ENCODE assay signal across 18 cellular contexts in the genomic region with DNA sequence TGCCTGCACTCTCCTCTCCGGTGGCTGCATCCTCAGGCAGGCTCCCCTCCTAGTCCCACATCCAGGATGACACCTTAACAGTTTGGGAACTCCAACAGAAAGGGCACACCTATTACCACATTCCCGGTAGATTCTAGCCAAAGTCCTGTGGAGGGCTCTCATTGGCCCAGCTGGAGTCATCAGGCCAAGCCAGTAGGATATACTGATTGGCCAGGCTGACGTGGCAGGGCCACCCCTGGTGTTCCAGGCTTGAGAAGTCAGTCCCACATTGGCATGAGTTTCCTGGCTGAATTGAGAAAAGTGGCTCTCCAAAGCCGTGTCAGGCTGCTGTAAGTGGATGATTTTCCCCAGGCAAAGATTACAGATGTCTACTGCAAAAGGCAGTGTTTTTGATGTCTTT. TPM values are rescaled to one million over a fixed set of nuclear protein-coding genes. Genes with fewer than 3 reads are reported as not detected.
DNase-seq lines count a peak whose midpoint lies in the region; ATAC-seq and TF ChIP-seq lines count a peak whose summit lies in the region.
"Had no signal": no experiment of that assay in that cellular context is flagged by ENCODE, and none has a peak within 500 bp of the region (broad histone marks: within the 10 kb centered on the region; RNA-seq: fewer than 3 reads in every experiment).

No MANE protein-coding gene starts in this region.

- ATAC-seq in GM23338, result peak; percentile 97
- peak; percentile 85 to 92 for ATAC-seq in lower lobe of right lung
- ATAC-seq in GM21528 (IDR thresholded peaks at IDR 0.05; ENCODE audit: low FRiP score, unreplicated experiment), result no peak
- no peak for ATAC-seq in HG03378 (IDR thresholded peaks at IDR 0.05; ENCODE audit: unreplicated experiment)
- ATAC-seq: sciatic nerve had no signal

- TF ChIP-seq CTCF in GM23338 (conservative IDR thresholded peaks at IDR 0.05; ENCODE audit: low read depth in 2 of 2) (no peak), MM.1S (IDR thresholded peaks at IDR 0.05; ENCODE audit: low read length) (no peak), choroid plexus epithelial cell (conservative IDR thresholded peaks at IDR 0.05; ENCODE audit: low read depth, low read length) (no peak), lower lobe of right lung (IDR thresholded peaks at IDR 0.05) (no peak)

- H3F3A ChIP-seq in GM23338 (replicated peaks; ENCODE audit: low read depth) (no peaks in the 10 kb centered on the region), MM.1S (ENCODE audit: insufficient read depth, low read length) (peaks cover 15% of the 10 kb centered on the region)

- no peaks in the 10 kb centered on the region; the same call in 2 of the 3 replicates for H3K4me1 Mint-ChIP-seq in GM23338

- no peaks in the 10 kb centered on the region for H3K27me3 Mint-ChIP-seq in GM23338 (ENCODE audit: insufficient read depth, low read depth, poor library complexity)
- H3K27me3 Mint-ChIP-seq: activated T-cell treated with anti-CD3 and anti-CD28 coated beads, Interleukin-2, amount 50 U/mL, for 24 hours had no signal

- intact Hi-C loops in lower lobe of right lung (cut with DNase I), result no loop called here

- H3K9me2 ChIP-seq in GM23338 (ENCODE audit: insufficient read depth), result no peaks in the 10 kb centered on the region
- no peaks in the 10 kb centered on the region for H3K9me2 ChIP-seq in MM.1S (replicated peaks; ENCODE audit: insufficient read depth, low read length)

- no peaks in the 10 kb centered on the region for H3K27me3 ChIP-seq in GM23338 (ENCODE audit: insufficient read depth)
- no peaks in the 10 kb centered on the region for H3K27me3 ChIP-seq in MM.1S (replicated peaks; ENCODE audit: insufficient read depth, low read length)
- no peaks in the 10 kb centered on the region for H3K27me3 ChIP-seq in lower lobe of right lung (ENCODE audit: low read depth)
- H3K27me3 ChIP-seq: BLaER1 treated with 17β-estradiol and CSF1 and Interleukin-3, amounts not matched to agents 10 nM and 100 nM; testis had no signal

- peak; percentile 59 for DNase-seq in GM23338 (ENCODE audit: low spot score)
- no peak for DNase-seq in MM.1S
- DNase-seq in choroid plexus epithelial cell (ENCODE audit: low read depth), result peak; percentile 5
- DNase-seq in lower lobe of right lung, result peak; percentile 62
- DNase-seq in cortex of kidney (lab: John Stamatoyannopoulos, UW), result no peak
- no peak for DNase-seq in superior temporal gyrus (ENCODE audit: extremely low spot score)
- DNase-seq: activated T-cell treated with anti-CD3 and anti-CD28 coated beads, Interleukin-2, amount 50 U/mL, for 24 hours; DMS79 treated with DMSO at 0.1 percent for 48 hours; kidney glomerular epithelial cell; MV-4-11; nucleus accumbens; SIG-M5; stimulated activated CD4-positive, alpha-beta T cell treated with anti-CD3 and anti-CD28 coated beads, Interleukin-2, amount 100 ng/mL, for 24 hours; testis had no signal

- no peaks in the 10 kb centered on the region for H3K79me2 ChIP-seq in GM23338 (replicated peaks; ENCODE audit: insufficient read depth)
- H3K79me2 ChIP-seq in MM.1S (ENCODE audit: low read length), result no peaks in the 10 kb centered on the region

- H3K4me1 ChIP-seq in GM23338 (ENCODE audit: insufficient read depth), result no peaks in the 10 kb centered on the region
- peaks cover 19% of the 10 kb centered on the region for H3K4me1 ChIP-seq in MM.1S (ENCODE audit: low read length)
- no peaks in the 10 kb centered on the region for H3K4me1 ChIP-seq in lower lobe of right lung
- H3K4me1 ChIP-seq: testis had no signal

- no peak overlapping the region for H3K4me2 ChIP-seq in GM23338
- 0 out of 2 replicates have a peak overlapping the region, but pooled peaks have one; percentile 68 for H3K4me2 ChIP-seq in MM.1S (ENCODE audit: low read depth, low read length)

- H3K36me3 ChIP-seq in GM23338 (ENCODE audit: insufficient read depth), result no peaks in the 10 kb centered on the region
- no peaks in the 10 kb centered on the region for H3K36me3 ChIP-seq in MM.1S (replicated peaks; ENCODE audit: insufficient read depth, low read length)
- H3K36me3 ChIP-seq in lower lobe of right lung, result no peaks in the 10 kb centered on the region

- peaks cover 4% of the 10 kb centered on the region for H3K36me3 Mint-ChIP-seq in GM23338 (ENCODE audit: low read depth)

- H3K9ac ChIP-seq in MM.1S (ENCODE audit: low read length), result no peak overlapping the region

- H3K4me3 Mint-ChIP-seq in GM23338, result no peak overlapping the region
- H3K4me3 Mint-ChIP-seq: activated T-cell treated with anti-CD3 and anti-CD28 coated beads, Interleukin-2, amount 50 U/mL, for 24 hours had no signal

- no peak overlapping the region for H3K27ac ChIP-seq in GM23338 (ENCODE audit: low read depth)
- H3K27ac ChIP-seq in MM.1S (ENCODE audit: low read length), result no peak overlapping the region
- H3K27ac ChIP-seq in lower lobe of right lung, result no peak overlapping the region
- H3K27ac ChIP-seq: testis had no signal

- no peaks in the 10 kb centered on the region for H3K9me3 Mint-ChIP-seq in GM23338
- H3K9me3 Mint-ChIP-seq: activated T-cell treated with anti-CD3 and anti-CD28 coated beads, Interleukin-2, amount 50 U/mL, for 24 hours had no signal

- H3K9me3 ChIP-seq in MM.1S (replicated peaks; ENCODE audit: insufficient read depth, low read length) (no peaks in the 10 kb centered on the region), lower lobe of right lung (no peaks in the 10 kb centered on the region)
- H3K9me3 ChIP-seq: BLaER1 treated with 17β-estradiol and CSF1 and Interleukin-3, amounts not matched to agents 10 nM and 100 nM; testis had no signal

- H4K20me1 ChIP-seq in GM23338 (replicated peaks; ENCODE audit: insufficient read depth) (no peaks in the 10 kb centered on the region), MM.1S (ENCODE audit: insufficient read depth, low read length) (no peaks in the 10 kb centered on the region)
- H4K20me1 ChIP-seq: BLaER1 treated with 17β-estradiol and CSF1 and Interleukin-3, amounts not matched to agents 10 nM and 100 nM had no signal

- H3K27ac Mint-ChIP-seq in GM23338, result no peak overlapping the region
- H3K27ac Mint-ChIP-seq: activated T-cell treated with anti-CD3 and anti-CD28 coated beads, Interleukin-2, amount 50 U/mL, for 24 hours had no signal

- H3K4me3 ChIP-seq in GM23338 (no peak overlapping the region), MM.1S (ENCODE audit: low read length) (no peak overlapping the region), choroid plexus epithelial cell (ENCODE audit: low read depth, low read length) (no peak overlapping the region), lower lobe of right lung (no peak overlapping the region)
- H3K4me3 ChIP-seq: BLaER1 treated with 17β-estradiol and CSF1 and Interleukin-3, amounts not matched to agents 10 nM and 100 nM; testis had no signal

- H2AFZ ChIP-seq in GM23338, result 0 out of 2 replicates have a peak overlapping the region, but pooled peaks have one; percentile 10
- H2AFZ ChIP-seq in MM.1S (ENCODE audit: low read length), result no peak overlapping the region

TF ChIP-seq in GM23338, 12 proteins besides CTCF, POLR2A, EP300 and RAD21 (continues in another document):
- TF ChIP-seq, protein P1, sequence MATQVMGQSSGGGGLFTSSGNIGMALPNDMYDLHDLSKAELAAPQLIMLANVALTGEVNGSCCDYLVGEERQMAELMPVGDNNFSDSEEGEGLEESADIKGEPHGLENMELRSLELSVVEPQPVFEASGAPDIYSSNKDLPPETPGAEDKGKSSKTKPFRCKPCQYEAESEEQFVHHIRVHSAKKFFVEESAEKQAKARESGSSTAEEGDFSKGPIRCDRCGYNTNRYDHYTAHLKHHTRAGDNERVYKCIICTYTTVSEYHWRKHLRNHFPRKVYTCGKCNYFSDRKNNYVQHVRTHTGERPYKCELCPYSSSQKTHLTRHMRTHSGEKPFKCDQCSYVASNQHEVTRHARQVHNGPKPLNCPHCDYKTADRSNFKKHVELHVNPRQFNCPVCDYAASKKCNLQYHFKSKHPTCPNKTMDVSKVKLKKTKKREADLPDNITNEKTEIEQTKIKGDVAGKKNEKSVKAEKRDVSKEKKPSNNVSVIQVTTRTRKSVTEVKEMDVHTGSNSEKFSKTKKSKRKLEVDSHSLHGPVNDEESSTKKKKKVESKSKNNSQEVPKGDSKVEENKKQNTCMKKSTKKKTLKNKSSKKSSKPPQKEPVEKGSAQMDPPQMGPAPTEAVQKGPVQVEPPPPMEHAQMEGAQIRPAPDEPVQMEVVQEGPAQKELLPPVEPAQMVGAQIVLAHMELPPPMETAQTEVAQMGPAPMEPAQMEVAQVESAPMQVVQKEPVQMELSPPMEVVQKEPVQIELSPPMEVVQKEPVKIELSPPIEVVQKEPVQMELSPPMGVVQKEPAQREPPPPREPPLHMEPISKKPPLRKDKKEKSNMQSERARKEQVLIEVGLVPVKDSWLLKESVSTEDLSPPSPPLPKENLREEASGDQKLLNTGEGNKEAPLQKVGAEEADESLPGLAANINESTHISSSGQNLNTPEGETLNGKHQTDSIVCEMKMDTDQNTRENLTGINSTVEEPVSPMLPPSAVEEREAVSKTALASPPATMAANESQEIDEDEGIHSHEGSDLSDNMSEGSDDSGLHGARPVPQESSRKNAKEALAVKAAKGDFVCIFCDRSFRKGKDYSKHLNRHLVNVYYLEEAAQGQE (IDR thresholded peaks at IDR 0.05; ENCODE audit: unreplicated experiment), result no peak

RNA-seq across cellular contexts. Expression of gene BLM, which starts 6.7 kb away (rescaled TPM):
- 43.1 and 46.0 TPM in 2 replicates for total RNA-seq in GM23338 (2014; rRNA removed; shearing (Covaris generic))
- 43.3 and 43.9 TPM in 2 replicates for polyA plus RNA-seq in GM23338 (2016; fragmentation: Nextera tagmentation; extraction: Ambion mirVana)
- 2.0 TPM for total RNA-seq in lower lobe of right lung

Comparison
In these comparisons a context has a peak if more than half of its experiments do, and no peak if none do; other contexts are left out.
1. ATAC-seq: peak in GM23338 (single experiment) and lower lobe of right lung (2 of 2); none in GM21528 (single experiment) and HG03378 (single experiment).
2. DNase-seq: peak in GM23338 (single experiment), choroid plexus epithelial cell (single experiment) and lower lobe of right lung (single experiment); none in MM.1S (single experiment), cortex of kidney (single experiment) and superior temporal gyrus (single experiment).
3. RNA of gene BLM, which starts 6.7 kb away (total RNA-seq): 43.1 to 46.0 TPM in GM23338; 2.0 TPM in lower lobe of right lung (single experiment); every median in the first group is over 10 times any median in the second.